Comparison of ENCODE assay signal across 8 cellular contexts in the genomic region with DNA sequence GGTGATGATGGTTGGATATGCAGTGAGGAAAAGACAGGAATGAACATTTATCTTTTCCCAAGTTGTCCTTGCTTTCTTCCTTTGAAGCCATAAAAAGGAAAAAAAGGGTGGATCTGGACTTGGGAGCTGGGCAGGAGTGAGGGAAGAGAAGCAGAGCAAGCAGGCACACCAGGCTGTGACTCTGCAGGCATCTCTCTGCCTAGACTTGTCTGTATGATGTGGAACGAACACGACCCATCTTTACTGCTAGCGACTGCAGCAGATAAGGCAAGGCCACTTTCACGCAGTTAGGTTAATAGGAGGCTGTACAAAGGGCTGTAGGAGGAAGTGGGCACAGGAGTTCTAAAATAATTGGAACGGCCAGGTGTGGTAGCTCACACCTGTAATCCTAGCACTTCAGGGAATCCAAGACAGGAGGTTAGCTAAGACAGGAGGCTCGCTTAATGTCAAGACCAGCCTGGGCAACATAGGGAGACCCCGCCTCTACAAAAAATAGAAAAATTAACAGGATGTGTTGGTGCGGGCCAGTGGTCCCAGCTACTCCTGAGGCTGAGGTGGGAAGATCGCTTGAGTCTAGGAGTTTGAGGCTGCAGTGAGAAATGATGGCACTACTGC. TPM values are rescaled to one million over a fixed set of nuclear protein-coding genes. Genes with fewer than 3 reads are reported as not detected.
DNase-seq lines count a peak whose midpoint lies in the region; ATAC-seq and TF ChIP-seq lines count a peak whose summit lies in the region.

No MANE protein-coding gene starts in this region.

- no peaks in the 10 kb centered on the region for H3K27me3 ChIP-seq in CD4-positive, alpha-beta memory T cell (ENCODE audit: insufficient read depth, low read length)
- no peaks in the 10 kb centered on the region for H3K27me3 ChIP-seq in uterus

- peaks cover 24 to 41% (median 33%) of the 10 kb centered on the region in 4 donors for H3K4me1 Mint-ChIP-seq in CD4-positive, alpha-beta memory T cell
- H3K4me1 Mint-ChIP-seq in HFFc6 (ENCODE audit: low read depth) = peaks cover 26% of the 10 kb centered on the region
- H3K4me1 Mint-ChIP-seq in activated naive CD8-positive, alpha-beta T cell treated with anti-CD3 and anti-CD28 coated beads for 36 hours = peaks cover 32% of the 10 kb centered on the region
- H3K4me1 Mint-ChIP-seq in naive thymus-derived CD8-positive, alpha-beta T cell = peaks cover 19 to 42% (median 38%) of the 10 kb centered on the region in 4 donors

- no peaks in the 10 kb centered on the region for H3K9me3 ChIP-seq in CD4-positive, alpha-beta memory T cell (ENCODE audit: control insufficient read depth in 1 of 2, low read length in 2 of 2)
- no peaks in the 10 kb centered on the region for H3K9me3 ChIP-seq in uterus

- peak overlapping the region; percentile 57 to 90 (median 87) for H3K4me3 Mint-ChIP-seq in CD4-positive, alpha-beta memory T cell
- peak overlapping the region; percentile 84; the same call in 1 of the 2 replicates for H3K4me3 Mint-ChIP-seq in HFFc6
- peak overlapping the region; percentile 77 for H3K4me3 Mint-ChIP-seq in activated naive CD8-positive, alpha-beta T cell treated with anti-CD3 and anti-CD28 coated beads for 36 hours
- peak overlapping the region; percentile 84 to 95 (median 92) for H3K4me3 Mint-ChIP-seq in naive thymus-derived CD8-positive, alpha-beta T cell

- H3K36me3 ChIP-seq in CD4-positive, alpha-beta memory T cell (ENCODE audit: insufficient read depth, low read length) = no peaks in the 10 kb centered on the region
- no peaks in the 10 kb centered on the region for H3K36me3 ChIP-seq in uterus

- no peak for DNase-seq in CD4-positive, alpha-beta memory T cell
- no peak for DNase-seq in HFFc6
- DNase-seq in activated naive CD8-positive, alpha-beta T cell treated with anti-CD3 and anti-CD28 coated beads for 36 hours = no peak
- DNase-seq in naive thymus-derived CD8-positive, alpha-beta T cell = no peak
- DNase-seq in NCI-H1436 (lab: John Stamatoyannopoulos, UW) = no peak
- DNase-seq in uterus = no peak
- no peak for DNase-seq in COLO829 (ENCODE audit: low spot score)

- no peak overlapping the region for H3K27ac ChIP-seq in CD4-positive, alpha-beta memory T cell (ENCODE audit: low read depth, low read length)
- no peak overlapping the region for H3K27ac ChIP-seq in uterus

- TF ChIP-seq POLR2A in uterus (IDR thresholded peaks at IDR 0.05) = no peak

- CTCF ChIA-PET in CD4-positive, alpha-beta memory T cell (lab: Charles Lee; ENCODE audit: partially characterized antibody) = interaction anchor here (0.9 to 1.6 kb wide), 6 partner anchors 23 to 331 kb away, joined by 3 to 7 read pairs (median 3); no protein-coding TSS in a partner anchor

- H3K9me3 Mint-ChIP-seq in CD4-positive, alpha-beta memory T cell = peaks cover 0 to 13% (median 8%) of the 10 kb centered on the region in 8 donors
- peaks cover 12% of the 10 kb centered on the region; the same call in 1 of the 2 replicates for H3K9me3 Mint-ChIP-seq in HFFc6
- peaks cover 11% of the 10 kb centered on the region for H3K9me3 Mint-ChIP-seq in activated naive CD8-positive, alpha-beta T cell treated with anti-CD3 and anti-CD28 coated beads for 36 hours
- peaks cover 0 to 14% (median 10%) of the 10 kb centered on the region in 9 donors for H3K9me3 Mint-ChIP-seq in naive thymus-derived CD8-positive, alpha-beta T cell

- no peak for ATAC-seq in naive thymus-derived CD8-positive, alpha-beta T cell
- no peak for ATAC-seq in GM18861 (IDR thresholded peaks at IDR 0.05; ENCODE audit: unreplicated experiment)

- intact Hi-C loops in CD4-positive, alpha-beta memory T cell (cut with micrococcal nuclease) = loop anchor here (5.0 kb wide), 1 partner anchor 729 kb away; a partner anchor contains a TSS
- intact Hi-C loops in uterus (cut with DNase I; ENCODE audit: low total_unique reads) = no loop called here

- H3K27ac Mint-ChIP-seq in CD4-positive, alpha-beta memory T cell = peak overlapping the region in 6 of 7 donors; percentile 42 to 93 (median 88)
- no peak overlapping the region for H3K27ac Mint-ChIP-seq in HFFc6
- peak overlapping the region; percentile 89 for H3K27ac Mint-ChIP-seq in activated naive CD8-positive, alpha-beta T cell treated with anti-CD3 and anti-CD28 coated beads for 36 hours
- H3K27ac Mint-ChIP-seq in naive thymus-derived CD8-positive, alpha-beta T cell = peak overlapping the region in 7 of 10 donors; percentile 5 to 97 (median 73)

- H3K36me3 Mint-ChIP-seq in CD4-positive, alpha-beta memory T cell = peaks cover 3 to 7% of the 10 kb centered on the region in 2 donors
- H3K36me3 Mint-ChIP-seq in HFFc6 (ENCODE audit: low read depth) = no peaks in the 10 kb centered on the region
- peaks cover 26% of the 10 kb centered on the region for H3K36me3 Mint-ChIP-seq in activated naive CD8-positive, alpha-beta T cell treated with anti-CD3 and anti-CD28 coated beads for 36 hours
- peaks cover 0 to 13% (median 5%) of the 10 kb centered on the region in 3 donors for H3K36me3 Mint-ChIP-seq in naive thymus-derived CD8-positive, alpha-beta T cell

- POLR2A ChIA-PET in CD4-positive, alpha-beta memory T cell (lab: Charles Lee; ENCODE audit: partially characterized antibody) = interaction anchor here (0.7 to 2.8 kb wide), 11 partner anchors 14 to 335 kb away, joined by 3 to 20 read pairs (median 3); a partner anchor contains a TSS
- POLR2A ChIA-PET in naive thymus-derived CD8-positive, alpha-beta T cell (lab: Charles Lee) = interaction anchor here (0.5 to 2.5 kb wide), 14 partner anchors 13 to 335 kb away, joined by 3 to 41 read pairs (median 4); a partner anchor contains a TSS

- peaks cover 42% of the 10 kb centered on the region for H3K4me1 ChIP-seq in CD4-positive, alpha-beta memory T cell (ENCODE audit: insufficient read depth, low read length)
- no peaks in the 10 kb centered on the region for H3K4me1 ChIP-seq in uterus

- no peak overlapping the region for H3K4me3 ChIP-seq in CD4-positive, alpha-beta memory T cell (ENCODE audit: low read length in 2 of 2)
- peak overlapping the region in 1 of 2 donors; percentile 89 for H3K4me3 ChIP-seq in uterus

- peaks cover 0 to 9% of the 10 kb centered on the region in 2 donors for H3K27me3 Mint-ChIP-seq in CD4-positive, alpha-beta memory T cell
- H3K27me3 Mint-ChIP-seq in HFFc6 (ENCODE audit: insufficient read depth) = peaks cover 7% of the 10 kb centered on the region
- H3K27me3 Mint-ChIP-seq in activated naive CD8-positive, alpha-beta T cell treated with anti-CD3 and anti-CD28 coated beads for 36 hours = no peaks in the 10 kb centered on the region
- H3K27me3 Mint-ChIP-seq in naive thymus-derived CD8-positive, alpha-beta T cell = peaks cover 0 to 3% (median 0%) of the 10 kb centered on the region in 5 donors

- TF ChIP-seq CTCF in HFFc6 (IDR thresholded peaks at IDR 0.05) = no peak
- no peak for TF ChIP-seq CTCF in uterus (IDR thresholded peaks at IDR 0.05)

RNA-seq across cellular contexts. Expression of a gene that starts 1.0 kb away (rescaled TPM):
- 10 to 100 TPM; 91.7 to 95.0 TPM for total RNA-seq in CD4-positive, alpha-beta memory T cell
- 10 to 100 TPM; 16.6 to 37.7 TPM for polyA plus RNA-seq in CD4-positive, alpha-beta memory T cell
- 10 to 100 TPM; 45.8 to 53.8 (median 47.1) TPM for total RNA-seq in HFFc6 (2021; fragmentation: NEBNext Ultra II Directional; extraction: Animal tissue kit (Norgen Biotek cat#: 25700))
- total RNA-seq in activated naive CD8-positive, alpha-beta T cell treated with anti-CD3 and anti-CD28 coated beads for 36 hours = 10 to 100 TPM; 69.7 to 75.4 TPM
- total RNA-seq in naive thymus-derived CD8-positive, alpha-beta T cell = 10 to 100 TPM; 89.0 to 98.4 TPM
- 10 to 100 TPM; 17.3 to 41.7 (median 37.7) TPM for polyA plus RNA-seq in naive thymus-derived CD8-positive, alpha-beta T cell
- 100 to 1,000 TPM in 1 of 4 donors, 10 to 100 TPM in 3; 59.1 to 125 (median 67.6) TPM for total RNA-seq in uterus
